8 cellular contexts compared by ENCODE assay signal in genomic region chr17:1724351-1724868, GRCh38. TPM values are rescaled to one million over a fixed set of nuclear protein-coding genes. Genes with fewer than 3 reads are reported as not detected.
DNase-seq lines count a peak whose midpoint lies in the region; ATAC-seq and TF ChIP-seq lines count a peak whose summit lies in the region.

Gene WDR81, plus strand, starts transcription at chr17:1724704. Its CDS starts 256 bp downstream, at chr17:1724960.

- H3K9me3 ChIP-seq in colonic mucosa, result no peaks in the 10 kb centered on the region

- peak within 1 kb of the TSS; percentile 87 for H3K27ac Mint-ChIP-seq in activated CD4-positive, alpha-beta T cell treated with anti-CD3 and anti-CD28 coated beads, Interleukin-2, amount 10 ng/mL, durations not matched to agents 7 days and 5 days

- in situ Hi-C loops in GM13976 (cut with MboI; ENCODE audit: low sequenced_read_pairs, unreplicated experiment), result loop anchor here (25.0 kb wide), 1 partner anchor 313 kb away; the partner anchor contains the start of genes DPH1, OVCA2 and RTN4RL1

- intact Hi-C loops in colonic mucosa (cut with DNase I), result loop anchor here (5.0 kb wide), 1 partner anchor 143 kb away; no protein-coding TSS in a partner anchor

- DNase-seq in GM13976 (ENCODE audit: low spot score), result peak; percentile 97
- peak; percentile 37 for DNase-seq in NCI-H446 treated with DMSO at 0.1 percent for 48 hours (lab: John Stamatoyannopoulos, UW)
- peak; percentile 91 for DNase-seq in activated CD4-positive, alpha-beta T cell treated with anti-CD3 and anti-CD28 coated beads, Interleukin-2, amount 10 ng/mL, durations not matched to agents 7 days and 5 days
- DNase-seq in colonic mucosa, result peak; percentile 93
- peak; percentile 70 to 71 for DNase-seq in stimulated activated CD4-positive, alpha-beta T cell treated with anti-CD3 and anti-CD28 coated beads, Interleukin-1b, Interleukin-23, amount 100 ng/mL, for 1 hour (ENCODE audit: low read depth in 2 of 2)

- H3K4me3 Mint-ChIP-seq in activated CD4-positive, alpha-beta T cell treated with anti-CD3 and anti-CD28 coated beads, Interleukin-2, amount 10 ng/mL, durations not matched to agents 7 days and 5 days, result peak within 1 kb of the TSS; percentile 76

- no peaks in the 10 kb centered on the region for H3K27me3 Mint-ChIP-seq in activated CD4-positive, alpha-beta T cell treated with anti-CD3 and anti-CD28 coated beads, Interleukin-2, amount 10 ng/mL, durations not matched to agents 7 days and 5 days

- H3K9ac ChIP-seq in colonic mucosa (ENCODE audit: low read depth in 2 of 2, low read length in 2 of 2), result peak within 1 kb of the TSS; percentile 81 to 87

- CTCF ChIA-PET in activated CD4-positive, alpha-beta T cell treated with anti-CD3 and anti-CD28 coated beads, Interleukin-2, amount 10 ng/mL, durations not matched to agents 7 days and 5 days (lab: Charles Lee), result interaction anchor here (1.5 kb wide), 1 partner anchor 18 kb away, joined by 3 read pairs; no protein-coding TSS in a partner anchor

- peaks cover 6% of the 10 kb centered on the region for H3K4me1 ChIP-seq in colonic mucosa

- no peaks in the 10 kb centered on the region for H3K36me3 ChIP-seq in colonic mucosa

- H3K27ac ChIP-seq in colonic mucosa (peak within 1 kb of the TSS; percentile 67), layer of hippocampus (ENCODE audit: low read depth, low read length) (peak within 1 kb of the TSS; percentile 90)

- ATAC-seq in HG02852 (IDR thresholded peaks at IDR 0.05; ENCODE audit: unreplicated experiment), result peak; percentile 50
- ATAC-seq in GM21825 (IDR thresholded peaks at IDR 0.05; ENCODE audit: unreplicated experiment), result no peak

- peaks cover 52% of the 10 kb centered on the region for H3K4me1 Mint-ChIP-seq in activated CD4-positive, alpha-beta T cell treated with anti-CD3 and anti-CD28 coated beads, Interleukin-2, amount 10 ng/mL, durations not matched to agents 7 days and 5 days

- POLR2A ChIA-PET in activated CD4-positive, alpha-beta T cell treated with anti-CD3 and anti-CD28 coated beads, Interleukin-2, amount 10 ng/mL, durations not matched to agents 7 days and 5 days (lab: Charles Lee), result no interaction called here

- peak within 1 kb of the TSS; percentile 77 for H3K4me3 ChIP-seq in colonic mucosa

- H3K9me3 Mint-ChIP-seq in activated CD4-positive, alpha-beta T cell treated with anti-CD3 and anti-CD28 coated beads, Interleukin-2, amount 10 ng/mL, durations not matched to agents 7 days and 5 days, result no peaks in the 10 kb centered on the region

- H3K27me3 ChIP-seq in colonic mucosa (no peaks in the 10 kb centered on the region), layer of hippocampus (ENCODE audit: control insufficient read depth, insufficient read depth, low read length) (no peaks in the 10 kb centered on the region)

- H3K36me3 Mint-ChIP-seq in activated CD4-positive, alpha-beta T cell treated with anti-CD3 and anti-CD28 coated beads, Interleukin-2, amount 10 ng/mL, durations not matched to agents 7 days and 5 days (ENCODE audit: low read depth), result peaks cover 15% of the 10 kb centered on the region

- no peak for TF ChIP-seq CTCF in GM13976 (IDR thresholded peaks at IDR 0.05; ENCODE audit: borderline replicate concordance, control extremely low read depth, extremely low read depth, insufficient read depth, missing control alignments)
- TF ChIP-seq CTCF in colonic mucosa (IDR thresholded peaks at IDR 0.05), result no peak

RNA-seq across cellular contexts. Expression of gene WDR81, which starts in this region (rescaled TPM):
- total RNA-seq in activated CD4-positive, alpha-beta T cell treated with anti-CD3 and anti-CD28 coated beads, Interleukin-2, amount 10 ng/mL, durations not matched to agents 7 days and 5 days, result 10 to 100 TPM; 50.7 to 57.9 TPM
- total RNA-seq in colonic mucosa, result 10 to 100 TPM in 1 of 2 donors, 1 to 10 TPM in 1; 9.2 to 16.0 TPM

Comparison
In these comparisons a context has a peak if more than half of its experiments do, and no peak if none do; other contexts are left out.
1. DNase-seq: peak in every context shown above with its lines; median percentile 97 in GM13976; 93 in colonic mucosa; 91 in activated CD4-positive, alpha-beta T cell treated with anti-CD3 and anti-CD28 coated beads, Interleukin-2, amount 10 ng/mL, durations not matched to agents 7 days and 5 days; 70 in stimulated activated CD4-positive, alpha-beta T cell treated with anti-CD3 and anti-CD28 coated beads, Interleukin-1b, Interleukin-23, amount 100 ng/mL, for 1 hour; 37 in NCI-H446 treated with DMSO at 0.1 percent for 48 hours.